19 cellular contexts compared by ENCODE assay signal in the genomic region with DNA sequence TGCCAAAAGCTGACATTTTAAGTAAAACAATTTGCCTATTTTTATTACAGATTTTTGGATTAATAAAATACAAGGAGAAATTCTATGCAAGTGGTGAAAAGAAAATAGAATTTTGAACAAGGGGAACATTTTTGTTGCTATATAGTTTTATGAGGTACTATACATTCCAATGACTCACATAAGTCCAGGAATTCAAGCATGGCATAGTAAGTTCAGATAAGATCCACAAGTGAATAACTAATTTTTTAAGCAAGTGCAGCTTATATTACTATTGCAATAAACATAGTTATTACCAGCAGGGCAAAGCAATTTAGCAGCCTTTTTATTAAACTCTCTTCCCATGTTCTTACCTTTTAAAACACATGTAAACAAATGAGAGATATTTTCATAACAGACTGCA.
"Had no signal": no experiment of that assay in that cellular context is flagged by ENCODE, and none has a peak within 500 bp of the region (broad histone marks: within the 10 kb centered on the region; RNA-seq: fewer than 3 reads in every experiment).

No MANE protein-coding gene starts in this region.

- H3K36me3 ChIP-seq: left ventricle myocardium inferior, ovary, right atrium auricular region, right lobe of liver, stomach, thyroid gland, upper lobe of right lung had no signal

- H3K27me3 ChIP-seq: ovary, right atrium auricular region, right lobe of liver, stomach, testis, thyroid gland, upper lobe of right lung had no signal

- H3K4me3 ChIP-seq: left ventricle myocardium inferior, lung, mucosa of descending colon, ovary, right atrium auricular region, right lobe of liver, smooth muscle cell, stomach, testis, thyroid gland, upper lobe of right lung had no signal

- H3K4me1 ChIP-seq: left ventricle myocardium inferior, right atrium auricular region, right lobe of liver, stomach, testis, thyroid gland, upper lobe of right lung had no signal

- DNase-seq: hypothalamus; immature natural killer cell; left ventricle myocardium inferior; midbrain; mucosa of descending colon; naive thymus-derived CD4-positive, alpha-beta T cell; ovary; right lobe of liver; stimulated activated CD4-positive, alpha-beta T cell treated with anti-CD3 and anti-CD28 coated beads, Interleukin-1b, Interleukin-23, amount 100 ng/mL, for 48 hours; stimulated activated CD4-positive, alpha-beta T cell treated with anti-CD3 and anti-CD28 coated beads, Interleukin-2, amount 100 ng/mL, for 48 hours; stimulated activated naive B cell treated with anti-CD40 and anti-IgM and Interleukin-4, amounts not matched to agents 10 μg/mL and 1 μg/mL and 100 μg/mL, for 72 hours; stimulated activated naive CD8-positive, alpha-beta T cell treated with anti-CD3 and anti-CD28 coated beads, Interleukin-15, Interleukin-2, amounts not matched to agents 100 U/mL and 50 U/mL, for 24 hours; stomach; testis; thyroid gland; upper lobe of right lung had no signal

- H3K9me3 ChIP-seq: mucosa of descending colon, ovary, right lobe of liver, testis, thyroid gland, upper lobe of right lung had no signal

- H3K27ac ChIP-seq: left ventricle myocardium inferior, ovary, right atrium auricular region, right lobe of liver, stomach, testis, thyroid gland, upper lobe of right lung had no signal

- H3K4me2 ChIP-seq: smooth muscle cell had no signal
